Comparison of ENCODE assay signal across 25 cellular contexts in the genomic region with DNA sequence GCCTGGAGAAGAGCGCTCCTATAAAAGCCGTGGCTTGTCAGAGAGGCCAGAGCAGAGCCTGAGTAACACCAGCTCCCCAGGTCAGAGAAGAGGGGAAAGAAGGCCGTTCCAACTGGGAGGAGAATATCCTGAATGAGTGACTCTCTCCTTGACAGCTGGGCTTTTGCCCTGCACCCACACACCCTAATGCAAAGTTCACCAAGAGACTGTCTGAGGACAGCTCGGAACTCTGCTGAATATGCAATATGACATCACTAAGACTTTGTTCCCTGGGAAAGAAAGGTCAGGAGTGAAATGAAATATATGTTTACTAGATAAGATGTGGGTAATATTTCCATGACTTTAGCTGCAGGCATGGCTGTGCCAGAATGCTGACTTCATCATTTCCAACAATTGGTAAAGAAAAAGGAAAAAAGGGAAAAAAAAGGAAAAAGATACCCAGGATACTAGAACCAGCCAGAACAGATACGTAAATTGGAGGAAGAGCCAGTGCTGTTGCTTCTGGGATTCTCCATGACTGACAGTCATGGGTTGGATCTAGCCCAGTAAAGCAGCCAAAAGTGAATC.
"Had no signal": no experiment of that assay in that cellular context is flagged by ENCODE, and none has a peak within 500 bp of the region (broad histone marks: within the 10 kb centered on the region; RNA-seq: fewer than 3 reads in every experiment).

No MANE protein-coding gene starts in this region.

- DNase-seq: activated B cell treated with CpG ODN at 0.5 μM for 24 hours; activated CD4-positive, alpha-beta T cell treated with anti-CD3 and anti-CD28 coated beads for 1 hour; activated CD4-positive, alpha-beta T cell treated with anti-CD3 and anti-CD28 coated beads, Interleukin-2, amount 10 ng/mL, durations not matched to agents 24 days and 14 days; activated CD4-positive, alpha-beta T cell treated with anti-CD3 and anti-CD28 coated beads, Interleukin-2, amount 50 U/mL, for 48 hours; activated CD8-positive, alpha-beta memory T cell treated with anti-CD3 and anti-CD28 coated beads, Interleukin-2, amount 10 ng/mL, durations not matched to agents 7 days and 5 days; activated effector memory CD4-positive, alpha-beta T cell treated with Interleukin-2 at 50 U/mL for 16 hours; activated naive CD4-positive, alpha-beta T cell treated with Interleukin-2 at 50 U/mL for 16 hours; activated T-cell treated with anti-CD3 and anti-CD28 coated beads, Interleukin-2, amount 50 U/mL, for 24 hours; amygdala; Karpas-422; MM.1S; NCI-H1105 treated with DMSO at 0.1 percent for 48 hours; NCI-H1436 treated with DMSO at 0.1 percent for 48 hours; NCI-H187; NCI-H2081; NCI-H510A treated with DMSO at 0.1 percent for 48 hours; NCI-H69; PC-9; SHP77 treated with DMSO at 0.1 percent for 48 hours; T-helper 17 cell; T-helper 9 cell had no signal

- H3K4me1 Mint-ChIP-seq: activated B cell treated with CpG ODN at 0.5 μM for 24 hours; activated CD4-positive, alpha-beta T cell treated with anti-CD3 and anti-CD28 coated beads, Interleukin-2, amount 10 ng/mL, durations not matched to agents 24 days and 14 days; activated CD8-positive, alpha-beta memory T cell treated with anti-CD3 and anti-CD28 coated beads, Interleukin-2, amount 10 ng/mL, durations not matched to agents 7 days and 5 days; central memory CD8-positive, alpha-beta T cell; T-helper 17 cell had no signal

- H3K36me3 Mint-ChIP-seq: activated CD8-positive, alpha-beta memory T cell treated with anti-CD3 and anti-CD28 coated beads, Interleukin-2, amount 10 ng/mL, durations not matched to agents 7 days and 5 days; activated naive CD8-positive, alpha-beta T cell; brain had no signal

- H3K27me3 Mint-ChIP-seq: activated CD4-positive, alpha-beta T cell treated with anti-CD3 and anti-CD28 coated beads, Interleukin-2, amount 10 ng/mL, durations not matched to agents 24 days and 14 days; activated CD8-positive, alpha-beta memory T cell treated with anti-CD3 and anti-CD28 coated beads, Interleukin-2, amount 10 ng/mL, durations not matched to agents 7 days and 5 days; brain; central memory CD8-positive, alpha-beta T cell; T-helper 17 cell had no signal

- H3K4me3 Mint-ChIP-seq: activated B cell treated with CpG ODN at 0.5 μM for 24 hours; activated CD4-positive, alpha-beta T cell treated with anti-CD3 and anti-CD28 coated beads, Interleukin-2, amount 10 ng/mL, durations not matched to agents 24 days and 14 days; activated CD8-positive, alpha-beta memory T cell treated with anti-CD3 and anti-CD28 coated beads, Interleukin-2, amount 10 ng/mL, durations not matched to agents 7 days and 5 days; activated naive CD8-positive, alpha-beta T cell; activated T-cell treated with anti-CD3 and anti-CD28 coated beads, Interleukin-2, amount 50 U/mL, for 24 hours; activated T-helper 1 cell treated with anti-CD3 and anti-CD28 coated beads, Interleukin-12 subunit alpha, Interleukin-12 subunit beta, Interleukin-2, Interleukin-4 antibody, amounts not matched to agents 30 ng/mL and 10 ng/mL and 1 ng/mL, durations not matched to agents 14 hours and 24 hours and 36 hours; brain; central memory CD8-positive, alpha-beta T cell; T-helper 17 cell had no signal

- ATAC-seq: activated CD8-positive, alpha-beta memory T cell treated with anti-CD3 and anti-CD28 coated beads, Interleukin-2, amount 10 ng/mL, durations not matched to agents 7 days and 5 days; T-helper 17 cell had no signal

- H3K9me3 Mint-ChIP-seq: activated B cell treated with CpG ODN at 0.5 μM for 24 hours; activated CD4-positive, alpha-beta T cell treated with anti-CD3 and anti-CD28 coated beads, Interleukin-2, amount 10 ng/mL, durations not matched to agents 24 days and 14 days; activated T-cell treated with anti-CD3 and anti-CD28 coated beads, Interleukin-2, amount 50 U/mL, for 24 hours had no signal

- H3K27ac Mint-ChIP-seq: activated B cell treated with CpG ODN at 0.5 μM for 24 hours; activated CD4-positive, alpha-beta T cell treated with anti-CD3 and anti-CD28 coated beads, Interleukin-2, amount 10 ng/mL, durations not matched to agents 24 days and 14 days; activated CD8-positive, alpha-beta memory T cell treated with anti-CD3 and anti-CD28 coated beads, Interleukin-2, amount 10 ng/mL, durations not matched to agents 7 days and 5 days; activated naive CD8-positive, alpha-beta T cell; activated T-cell treated with anti-CD3 and anti-CD28 coated beads, Interleukin-2, amount 50 U/mL, for 24 hours; activated T-helper 1 cell treated with anti-CD3 and anti-CD28 coated beads, Interleukin-12 subunit alpha, Interleukin-12 subunit beta, Interleukin-2, Interleukin-4 antibody, amounts not matched to agents 30 ng/mL and 10 ng/mL and 1 ng/mL, durations not matched to agents 14 hours and 24 hours and 36 hours; T-helper 17 cell had no signal
